In the genomic region with DNA sequence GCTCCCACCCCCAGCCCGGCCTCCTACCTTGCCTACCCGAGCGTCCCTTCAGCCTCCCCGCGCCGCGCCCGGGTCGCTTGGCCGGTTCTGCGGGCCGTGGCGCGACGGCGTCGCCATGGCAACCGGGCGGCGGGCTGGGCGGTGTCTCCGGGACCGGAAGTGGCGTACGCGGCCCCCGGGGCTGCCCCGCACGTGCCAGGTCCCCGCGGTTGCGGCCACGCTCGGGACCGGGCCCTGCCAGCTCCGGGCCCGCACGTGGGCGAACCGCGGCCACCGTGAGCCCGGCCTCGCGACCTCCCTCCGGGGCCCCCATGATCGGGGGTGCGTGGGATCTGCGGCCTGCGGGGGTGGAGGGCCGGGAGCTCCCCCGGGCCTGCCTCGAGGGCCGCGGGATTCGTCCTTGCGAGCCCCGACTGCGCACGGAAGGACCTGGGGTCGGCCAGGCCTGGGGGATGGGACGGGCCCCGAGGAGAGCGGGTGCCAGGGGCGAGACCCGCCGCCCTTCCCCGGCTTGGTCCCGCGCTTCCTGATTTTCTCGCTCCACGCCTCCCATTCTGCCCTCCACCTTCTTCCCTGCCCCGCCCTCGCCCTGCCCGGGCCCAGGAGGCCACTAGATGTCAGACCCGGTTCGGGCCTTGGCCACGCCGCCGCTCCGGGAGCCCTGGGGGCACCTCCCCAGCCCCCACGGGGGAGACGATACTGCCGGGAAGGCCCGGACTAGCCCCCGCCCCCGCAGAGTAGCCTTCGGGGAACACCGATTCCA, we compare ENCODE assay signal across 8 cellular contexts. TPM values are rescaled to one million over a fixed set of nuclear protein-coding genes. Genes with fewer than 3 reads are reported as not detected.
A peak's percentile ranks its signal among the peaks of the same experiment; 100 is the strongest.
DNase-seq lines count a peak whose midpoint lies in the region; ATAC-seq, FAIRE-seq and TF ChIP-seq lines count a peak whose summit lies in the region.

A gene with protein sequence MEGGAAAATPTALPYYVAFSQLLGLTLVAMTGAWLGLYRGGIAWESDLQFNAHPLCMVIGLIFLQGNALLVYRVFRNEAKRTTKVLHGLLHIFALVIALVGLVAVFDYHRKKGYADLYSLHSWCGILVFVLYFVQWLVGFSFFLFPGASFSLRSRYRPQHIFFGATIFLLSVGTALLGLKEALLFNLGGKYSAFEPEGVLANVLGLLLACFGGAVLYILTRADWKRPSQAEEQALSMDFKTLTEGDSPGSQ (minus strand): TSS at position 89 of the 763 bp plus-strand sequence. CDS start 8,759 bp downstream, outside the sequence.

- H3K36me3 Mint-ChIP-seq in activated naive CD4-positive, alpha-beta T cell treated with anti-CD3 and anti-CD28 coated beads, Interleukin-2, amount 10 ng/mL, durations not matched to agents 7 days and 5 days, result no peaks in the 10 kb centered on the region

- ATAC-seq in GM19467 (IDR thresholded peaks at IDR 0.05; ENCODE audit: unreplicated experiment) (peak; percentile 43), RWPE2 (ENCODE audit: low read depth) (peak; percentile 52), pancreas (peak; percentile 71 to 85 (median 82))

- H3K4me3 ChIP-seq in RWPE2 (ENCODE audit: severe bottlenecking) (peak within 1 kb of the TSS; percentile 46), pancreas (peak within 1 kb of the TSS; percentile 43 to 78 (median 62)), tibial nerve (peak within 1 kb of the TSS; percentile 68 to 92 (median 82))

- in situ Hi-C loops in Caki2 (cut with HindIII; ENCODE audit: low pct_unique_long_range_greater_than_20kb, low sequenced_read_pairs), result no loop called here

- DNase-seq in Caki2 (ENCODE audit: low read depth) (peak; percentile 67), HPDE6-E6E7 (ENCODE audit: extremely low spot score) (peak; percentile 81), RWPE2 (ENCODE audit: low spot score) (no peak), glomerular endothelial cell (ENCODE audit: extremely low read depth, low read depth, low spot score) (no peak), pancreas (peak; percentile 85 to 96 (median 91)), tibial nerve (ENCODE audit: low spot score in 2 of 2) (peak; percentile 54 to 58)
- peak; percentile 76 for DNase-seq in activated naive CD4-positive, alpha-beta T cell treated with anti-CD3 and anti-CD28 coated beads, Interleukin-2, amount 10 ng/mL, durations not matched to agents 7 days and 5 days

- peaks cover 77% of the 10 kb centered on the region for H3K27me3 Mint-ChIP-seq in activated naive CD4-positive, alpha-beta T cell treated with anti-CD3 and anti-CD28 coated beads, Interleukin-2, amount 10 ng/mL, durations not matched to agents 7 days and 5 days

- no peak for TF ChIP-seq EP300 in tibial nerve (IDR thresholded peaks at IDR 0.05)

- 9 to 11% methylated on average over 46 to 89 of the region's 89 CpGs for WGBS in pancreas, 2 donors
- WGBS in tibial nerve, 2 donors, result 0 to 1% methylated on average over 43 to 61 of the region's 89 CpGs

- CTCF ChIA-PET in activated naive CD4-positive, alpha-beta T cell treated with anti-CD3 and anti-CD28 coated beads, Interleukin-2, amount 10 ng/mL, durations not matched to agents 7 days and 5 days (lab: Charles Lee), result interaction anchor here (1.0 to 3.7 kb wide), 5 partner anchors 12 to 33 kb away, joined by 3 to 18 read pairs (median 4); no protein-coding TSS in a partner anchor

- H3K27ac Mint-ChIP-seq in activated naive CD4-positive, alpha-beta T cell treated with anti-CD3 and anti-CD28 coated beads, Interleukin-2, amount 10 ng/mL, durations not matched to agents 7 days and 5 days, result peak within 1 kb of the TSS; percentile 45

- H3K9me3 Mint-ChIP-seq in activated naive CD4-positive, alpha-beta T cell treated with anti-CD3 and anti-CD28 coated beads, Interleukin-2, amount 10 ng/mL, durations not matched to agents 7 days and 5 days, result no peaks in the 10 kb centered on the region

- H3K27me3 ChIP-seq in RWPE2 (ENCODE audit: insufficient read depth, poor library complexity, severe bottlenecking) (no peaks in the 10 kb centered on the region), pancreas (no peaks in the 10 kb centered on the region), tibial nerve (no peaks in the 10 kb centered on the region)

- H3K9me3 ChIP-seq in RWPE2 (ENCODE audit: severe bottlenecking) (no peaks in the 10 kb centered on the region), pancreas (no peaks in the 10 kb centered on the region), tibial nerve (no peaks in the 10 kb centered on the region)

- H3K36me3 ChIP-seq in RWPE2 (ENCODE audit: low read depth) (no peaks in the 10 kb centered on the region), pancreas (no peaks in the 10 kb centered on the region), tibial nerve (no peaks in the 10 kb centered on the region)

- peak; percentile 46 to 58 for TF ChIP-seq POLR2A in tibial nerve (IDR thresholded peaks at IDR 0.05)

- TF ChIP-seq CTCF in RWPE2 (IDR thresholded peaks at IDR 0.05; ENCODE audit: poor library complexity, severe bottlenecking) (peak; percentile 37), pancreas (IDR thresholded peaks at IDR 0.05) (peak in 1 of 4 donors; percentile 1), tibial nerve (IDR thresholded peaks at IDR 0.05) (peak in 2 of 5 experiments; percentile 20 to 21)

- FAIRE-seq in pancreas (lab: Jason Lieb, UNC), result no peak

- peaks cover 34% of the 10 kb centered on the region for H3K4me1 Mint-ChIP-seq in activated naive CD4-positive, alpha-beta T cell treated with anti-CD3 and anti-CD28 coated beads, Interleukin-2, amount 10 ng/mL, durations not matched to agents 7 days and 5 days

- intact Hi-C loops in pancreas (cut with DNase I), result no loop called here

- peaks cover 12% of the 10 kb centered on the region for H3K4me1 ChIP-seq in RWPE2 (ENCODE audit: insufficient read depth, poor library complexity, severe bottlenecking)
- H3K4me1 ChIP-seq in pancreas, result peaks cover 12 to 20% (median 16%) of the 10 kb centered on the region in 3 donors
- H3K4me1 ChIP-seq in tibial nerve, result peaks cover 0 to 35% (median 22%) of the 10 kb centered on the region in 4 donors

- H3K4me3 Mint-ChIP-seq in activated naive CD4-positive, alpha-beta T cell treated with anti-CD3 and anti-CD28 coated beads, Interleukin-2, amount 10 ng/mL, durations not matched to agents 7 days and 5 days, result peak within 1 kb of the TSS; percentile 54

- H3K27ac ChIP-seq in RWPE2 (ENCODE audit: poor library complexity, severe bottlenecking) (peak within 1 kb of the TSS; percentile 61), pancreas (peak within 1 kb of the TSS; percentile 93 to 98 (median 96)), tibial nerve (peak within 1 kb of the TSS; percentile 71 to 93 (median 92))

RNA-seq across cellular contexts. Expression of the gene that starts here (rescaled TPM):
- total RNA-seq in Caki2 (2014; rRNA removed; shearing (Covaris generic); ENCODE audit: low replicate concordance), result 40.1 and 43.8 TPM in 2 replicates
- total RNA-seq in glomerular endothelial cell (20.7 and 29.6 TPM in 2 replicates), pancreas (10 to 100 TPM; 54.0 to 79.3 (median 69.0) TPM), tibial nerve (10 to 100 TPM; 21.4 to 52.5 (median 35.0) TPM)
- 10 to 100 TPM; 54.4 to 65.0 TPM for polyA plus RNA-seq in pancreas

Comparison
In these comparisons a context has a peak if more than half of its experiments do, and no peak if none do; other contexts are left out.
1. DNase-seq: peak in Caki2 (single experiment), HPDE6-E6E7 (single experiment), activated naive CD4-positive, alpha-beta T cell treated with anti-CD3 and anti-CD28 coated beads, Interleukin-2, amount 10 ng/mL, durations not matched to agents 7 days and 5 days (single experiment), pancreas (6 of 6) and tibial nerve (2 of 2); none in RWPE2 (single experiment) and glomerular endothelial cell (single experiment).
2. Peak in every context shown above with its lines, with median percentiles within 50 percentile points of each other: ATAC-seq, H3K27ac ChIP-seq and H3K4me3 ChIP-seq.